ENCODE assay signal across 25 cellular contexts in the genomic region with DNA sequence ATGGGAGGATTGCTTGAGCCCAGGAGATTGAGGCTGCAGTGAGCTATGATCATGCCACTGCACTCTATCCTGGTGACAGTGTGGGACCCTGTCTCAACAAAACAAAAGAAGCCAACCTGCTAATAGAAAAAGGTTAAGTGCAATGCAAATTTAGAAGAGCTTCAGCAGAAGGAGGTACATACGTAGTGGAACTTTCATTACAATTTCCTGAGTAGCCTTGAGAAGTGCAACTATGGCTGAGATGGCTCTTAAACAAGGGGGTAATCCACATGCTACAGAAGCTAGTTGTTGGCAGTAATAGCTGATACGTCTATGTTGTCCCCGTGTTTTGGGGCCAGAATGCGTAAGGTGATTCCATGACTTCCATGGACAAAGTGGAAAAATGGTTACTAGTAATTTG.
"Had no signal": no experiment of that assay in that cellular context is flagged by ENCODE, and none has a peak within 500 bp of the region (broad histone marks: within the 10 kb centered on the region; RNA-seq: fewer than 3 reads in every experiment).

No MANE protein-coding gene starts in this region.

- ATAC-seq: naive thymus-derived CD8-positive, alpha-beta T cell; natural killer cell treated with Interleukin-12 subunit alpha and Interleukin-12 subunit beta and Interleukin-15 and Interleukin-18, amount 100 ng/mL, for 72 hours; right lobe of liver; stimulated activated effector memory CD8-positive, alpha-beta T cell treated with anti-CD3 and anti-CD28 coated beads, Interleukin-12 subunit alpha, Interleukin-12 subunit beta, amount 100 ng/mL, for 72 hours; stimulated activated naive B cell treated with anti-CD40 and anti-IgM and Interleukin-4, amounts not matched to agents 10 μg/mL and 1 μg/mL and 100 μg/mL, for 72 hours had no signal

- H3K4me3 ChIP-seq: pancreas, psoas muscle, right lobe of liver, sigmoid colon, stomach, thoracic aorta, thyroid gland, tibial nerve, upper lobe of left lung, vagina had no signal

- H3K36me3 ChIP-seq: neutrophil, pancreas, right lobe of liver, sigmoid colon, stomach, thoracic aorta, thyroid gland, tibial nerve, upper lobe of left lung, vagina had no signal

- H3K27me3 ChIP-seq: pancreas, right lobe of liver, sigmoid colon, stomach, thyroid gland, upper lobe of left lung, vagina had no signal

- H3K27ac ChIP-seq: neutrophil, pancreas, psoas muscle, right lobe of liver, stomach, thoracic aorta, thyroid gland, tibial nerve, upper lobe of left lung, vagina had no signal

- H3K9me3 ChIP-seq: pancreas, right lobe of liver, thoracic aorta, thyroid gland, vagina had no signal

- DNase-seq: naive thymus-derived CD8-positive, alpha-beta T cell; nephron progenitor cell; nucleus accumbens; pancreas; psoas muscle; right cardiac atrium; right lobe of liver; sigmoid colon; small intestine; stimulated activated CD4-positive, alpha-beta T cell treated with anti-CD3 and anti-CD28 coated beads, Interleukin-15, amount 100 ng/mL, for 24 hours; stimulated activated CD4-positive, alpha-beta T cell treated with anti-CD3 and anti-CD28 coated beads, Interleukin-2, amount 100 ng/mL, for 24 hours; stimulated activated CD4-positive, alpha-beta T cell treated with anti-CD3 and anti-CD28 coated beads, Interleukin-2, amount 100 ng/mL, for 48 hours; stimulated activated CD4-positive, alpha-beta T cell treated with anti-CD3 and anti-CD28 coated beads, Interleukin-4, amount 100 ng/mL, for 24 hours; stimulated activated naive B cell treated with anti-CD40 and anti-IgM and Interleukin-4, amounts not matched to agents 10 μg/mL and 1 μg/mL and 100 μg/mL, for 72 hours; stimulated activated naive CD4-positive, alpha-beta T cell treated with Interleukin-2 at 50 U/mL for 16 hours; stomach; thyroid gland; trophoblast cell; upper lobe of left lung had no signal

- H3K4me1 ChIP-seq: pancreas, right lobe of liver, stomach, tibial nerve, upper lobe of left lung, vagina had no signal
